Comparison of ENCODE assay signal across 6 cellular contexts in the genomic region with DNA sequence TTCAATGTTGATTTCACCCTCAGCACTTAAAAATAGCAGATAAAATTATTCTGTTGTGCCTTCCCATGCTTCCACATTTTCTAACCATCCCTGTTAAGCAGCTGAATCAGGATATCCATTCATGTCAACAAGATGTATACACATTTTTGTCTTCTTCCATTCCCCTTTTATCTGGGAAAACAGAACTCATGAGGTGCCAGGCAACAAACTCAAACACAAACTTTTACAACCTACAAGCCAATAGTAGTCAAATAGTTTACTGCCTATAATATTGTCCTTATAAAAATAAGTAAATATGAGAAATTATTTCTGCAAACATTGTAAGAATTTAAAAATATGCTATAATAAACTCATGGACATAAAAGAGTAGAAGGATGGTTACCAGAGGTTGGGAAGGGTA.
"Had no signal": no experiment of that assay in that cellular context is flagged by ENCODE, and none has a peak within 500 bp of the region (broad histone marks: within the 10 kb centered on the region; RNA-seq: fewer than 3 reads in every experiment).

No MANE protein-coding gene starts in this region.

- H3K4me3 ChIP-seq: GM23338, K562 had no signal

- DNase-seq: H9, HCEC 1CT, IMR-90, KG1 had no signal

- H2AFZ ChIP-seq: GM23338 had no signal

- ATAC-seq: GM23338, K562 had no signal

- H3K4me2 ChIP-seq: GM23338 had no signal
